In genomic region chr10:62333135-62333889, GRCh38 we compare ENCODE assay signal across 22 cellular contexts. TPM values are rescaled to one million over a fixed set of nuclear protein-coding genes. Genes with fewer than 3 reads are reported as not detected.
"Had no signal": no experiment of that assay in that cellular context is flagged by ENCODE, and none has a peak within 500 bp of the region (broad histone marks: within the 10 kb centered on the region; RNA-seq: fewer than 3 reads in every experiment).

No MANE protein-coding gene starts in this region.

- H3K27ac Mint-ChIP-seq: activated CD4-positive, alpha-beta memory T cell treated with anti-CD3 and anti-CD28 coated beads for 36 hours; activated CD4-positive, alpha-beta T cell treated with anti-CD3 and anti-CD28 coated beads, Interleukin-2, amount 10 ng/mL, durations not matched to agents 7 days and 5 days; activated naive CD4-positive, alpha-beta T cell treated with anti-CD3 and anti-CD28 coated beads for 36 hours; activated naive CD8-positive, alpha-beta T cell treated with anti-CD3 and anti-CD28 coated beads for 36 hours; T-helper 17 cell had no signal

- DNase-seq: activated CD4-positive, alpha-beta memory T cell treated with anti-CD3 and anti-CD28 coated beads for 36 hours; activated CD4-positive, alpha-beta T cell treated with anti-CD3 and anti-CD28 coated beads, Interleukin-2, amount 10 ng/mL, durations not matched to agents 7 days and 5 days; activated CD4-positive, CD25-positive, alpha-beta regulatory T cell; activated CD8-positive, alpha-beta memory T cell treated with anti-CD3 and anti-CD28 coated beads for 24 hours; activated effector memory CD4-positive, alpha-beta T cell treated with anti-CD3 and anti-CD28 coated beads, Interleukin-2, amount 50 U/mL, for 16 hours; activated naive CD4-positive, alpha-beta T cell treated with anti-CD3 and anti-CD28 coated beads for 36 hours; activated naive CD8-positive, alpha-beta T cell treated with anti-CD3 and anti-CD28 coated beads for 36 hours; activated T-cell treated with anti-CD3 and anti-CD28 coated beads, Interleukin-2, amount 50 U/mL, for 4 hours; anterior cingulate cortex; cerebellar nuclear complex; NCI-H1092; NCI-H1417; NCI-H1930; NCI-H2171; NCI-H2227 treated with DMSO at 0.1 percent for 48 hours; NCI-H446 treated with DMSO at 0.1 percent for 48 hours; NCI-H524 treated with DMSO at 0.1 percent for 48 hours; NCI-H774; SIG-M5; T-helper 17 cell; T1000 had no signal

- H3K27me3 Mint-ChIP-seq: activated CD4-positive, alpha-beta memory T cell treated with anti-CD3 and anti-CD28 coated beads for 36 hours had no signal

- H3K4me3 Mint-ChIP-seq: activated CD4-positive, alpha-beta memory T cell treated with anti-CD3 and anti-CD28 coated beads for 36 hours; activated CD4-positive, alpha-beta T cell treated with anti-CD3 and anti-CD28 coated beads, Interleukin-2, amount 10 ng/mL, durations not matched to agents 7 days and 5 days; activated naive CD4-positive, alpha-beta T cell treated with anti-CD3 and anti-CD28 coated beads for 36 hours; activated naive CD8-positive, alpha-beta T cell treated with anti-CD3 and anti-CD28 coated beads for 36 hours; activated T-cell treated with anti-CD3 and anti-CD28 coated beads, Interleukin-2, amount 50 U/mL, for 4 hours; T-helper 17 cell had no signal

- H3K36me3 Mint-ChIP-seq: activated CD4-positive, alpha-beta memory T cell treated with anti-CD3 and anti-CD28 coated beads for 36 hours; activated naive CD8-positive, alpha-beta T cell treated with anti-CD3 and anti-CD28 coated beads for 36 hours had no signal

- H3K4me1 Mint-ChIP-seq: activated CD4-positive, alpha-beta T cell treated with anti-CD3 and anti-CD28 coated beads, Interleukin-2, amount 10 ng/mL, durations not matched to agents 7 days and 5 days had no signal

- ATAC-seq: activated T-cell treated with anti-CD3 and anti-CD28 coated beads, Interleukin-2, amount 50 U/mL, for 4 hours; T-helper 17 cell had no signal

RNA-seq across cellular contexts. Expression of gene ZNF365, which starts 40.9 kb away (rescaled TPM):
- total RNA-seq: activated naive CD8-positive, alpha-beta T cell treated with anti-CD3 and anti-CD28 coated beads for 36 hours; OCI-LY7 had no signal
